ENCODE assay signal across 23 cellular contexts in genomic region chr1:95193591-95193990, GRCh38. TPM values are rescaled to one million over a fixed set of nuclear protein-coding genes. Genes with fewer than 3 reads are reported as not detected.
A peak's percentile ranks its signal among the peaks of the same experiment; 100 is the strongest.
DNase-seq lines count a peak whose midpoint lies in the region; ATAC-seq, FAIRE-seq and TF ChIP-seq lines count a peak whose summit lies in the region.
"Had no signal": no experiment of that assay in that cellular context is flagged by ENCODE, and none has a peak within 500 bp of the region (broad histone marks: within the 10 kb centered on the region; RNA-seq: fewer than 3 reads in every experiment).

No MANE protein-coding gene starts in this region.

- no peak for ATAC-seq in heart right ventricle
- ATAC-seq in right cardiac atrium: no peak
- ATAC-seq in HepG2: no peak
- ATAC-seq in IMR-90 (ENCODE audit: low read depth): no peak
- ATAC-seq: HCT116 had no signal

- FAIRE-seq in HepG2 (lab: Jason Lieb, UNC): no peak
- FAIRE-seq: D721Med, GM12892, GM18507, HTR-8/SVneo had no signal

- no peaks in the 10 kb centered on the region for H3K9me1 ChIP-seq in IMR-90 (ENCODE audit: insufficient read depth, low read length)

- H3K9ac ChIP-seq in liver (ENCODE audit: low read depth in 1 of 2, low read length in 2 of 2): no peak overlapping the region
- no peak overlapping the region for H3K9ac ChIP-seq in HepG2 (ENCODE audit: insufficient read depth, low read depth, low read length)
- no peak overlapping the region for H3K9ac ChIP-seq in IMR-90 (ENCODE audit: low read depth, low read length)

- no peak overlapping the region for H3K14ac ChIP-seq in IMR-90 (replicated peaks; ENCODE audit: low read depth, low read length)

- DNase-seq in heart right ventricle (no peak), right cardiac atrium (no peak), HepG2 (ENCODE audit: low spot score) (no peak), IMR-90 (no peak), transverse colon (no peak)
- no peak for DNase-seq in stimulated activated CD4-positive, alpha-beta T cell treated with anti-CD3 and anti-CD28 coated beads, Interleukin-4, amount 100 ng/mL, for 24 hours
- no peak for DNase-seq in activated naive CD4-positive, alpha-beta T cell (lab: John Stamatoyannopoulos, UW)
- DNase-seq: 8988T; ACHN; BE2C; C1 segment of cervical spinal cord; CD4-positive, CD25-positive, alpha-beta regulatory T cell; CD8-positive, alpha-beta memory T cell; COR-L47; GDM1; GOT3; H7 had no signal

- dilution Hi-C loops in IMR-90 (cut with HindIII; ENCODE audit: low sequenced_read_pairs, unreplicated experiment): no loop called here

- in situ Hi-C loops in HepG2 (cut with HindIII; ENCODE audit: extremely low pct_ligation_motif_present, low pct_unique_long_range_greater_than_20kb): no loop called here
- in situ Hi-C loops in IMR-90 (cut with MboI; ENCODE audit: low sequenced_read_pairs): no loop called here
- in situ Hi-C loops in transverse colon (cut with MboI; ENCODE audit: low pct_ligation_motif_present in 1 of 4, low pct_unique_long_range_greater_than_20kb in 1 of 4, low sequenced_read_pairs in 3 of 4): no loop called here

- TF ChIP-seq POLR2A in HepG2 (IDR thresholded peaks at IDR 0.05; ENCODE audit: insufficient read depth in 1 of 2, low read depth in 2 of 2, low read length in 2 of 2) (no peak), IMR-90 (IDR thresholded peaks at IDR 0.05; ENCODE audit: low read depth, low read length) (no peak), transverse colon (IDR thresholded peaks at IDR 0.05) (no peak)

- TF ChIP-seq RAD21 in liver (IDR thresholded peaks at IDR 0.05) (no peak), HepG2 (CRISPR knock-in tag; IDR thresholded peaks at IDR 0.05) (no peak), IMR-90 (IDR thresholded peaks at IDR 0.05; ENCODE audit: low read length) (no peak)

- no peak overlapping the region for H2BK20ac ChIP-seq in IMR-90 (ENCODE audit: low read depth, low read length)

- TF ChIP-seq EP300 in HepG2 (IDR thresholded peaks at IDR 0.05; ENCODE audit: low read depth in 2 of 2, low read length in 2 of 2) (no peak), HepG2 (CRISPR knock-in tag; IDR thresholded peaks at IDR 0.05; ENCODE audit: borderline replicate concordance) (no peak), transverse colon (IDR thresholded peaks at IDR 0.05; ENCODE audit: low read depth) (no peak)

- no peak overlapping the region for H3K4ac ChIP-seq in IMR-90 (ENCODE audit: low read depth, low read length)

- no peaks in the 10 kb centered on the region for H3K79me2 ChIP-seq in HepG2 (ENCODE audit: insufficient read depth, low read length)

- no peak overlapping the region for H4K5ac ChIP-seq in IMR-90 (ENCODE audit: low read depth, low read length)

- H3K9me3 ChIP-seq in heart right ventricle (peaks cover 0 to 6% (median 0%) of the 10 kb centered on the region in 11 donors), right cardiac atrium (ENCODE audit: control insufficient read depth, low read length) (no peaks in the 10 kb centered on the region), liver (ENCODE audit: control insufficient read depth in 4 of 4, low read length in 3 of 4) (no peaks in the 10 kb centered on the region), HepG2 (ENCODE audit: low read length) (no peaks in the 10 kb centered on the region), IMR-90 (ENCODE audit: control insufficient read depth, insufficient read depth, low read length) (no peaks in the 10 kb centered on the region), transverse colon (no peaks in the 10 kb centered on the region)
- H3K9me3 ChIP-seq: BE2C had no signal

- H2BK5ac ChIP-seq in IMR-90 (ENCODE audit: low read depth, low read length, poor library complexity, severe bottlenecking): no peak overlapping the region

- WGBS in heart right ventricle, 2 donors: 50 to 57% methylated on average over 1 of the region's 1 CpG
- WGBS in right cardiac atrium: 69% methylated on average over 1 of the region's 1 CpG
- 91% methylated on average over 1 of the region's 1 CpG for WGBS in liver
- 100% methylated on average over 1 of the region's 1 CpG for WGBS in HepG2 (ENCODE audit: low lambda C conversion rate)
- no CpG with 5 or more reads among the region's 1 CpG for WGBS in IMR-90 (ENCODE audit: extremely low coverage in 2 of 2, insufficient read length in 1 of 2), 2 experiments
- WGBS in transverse colon (ENCODE audit: low coverage in 1 of 2), 2 donors: 90 to 92% methylated on average over 1 of the region's 1 CpG

- no peaks in the 10 kb centered on the region for H3K79me1 ChIP-seq in IMR-90 (ENCODE audit: low read depth in 1 of 2, low read length in 2 of 2)

- H4K20me1 ChIP-seq in HepG2 (ENCODE audit: insufficient read depth, low read length) (no peaks in the 10 kb centered on the region), IMR-90 (ENCODE audit: insufficient read depth, low read length) (no peaks in the 10 kb centered on the region)

- H3K36me3 ChIP-seq in heart right ventricle (peaks cover 0 to 4% (median 0%) of the 10 kb centered on the region in 9 donors), liver (ENCODE audit: control insufficient read depth in 4 of 4, insufficient read depth in 3 of 4, low read depth in 1 of 4, low read length in 3 of 4) (peaks cover 0 to 13% (median 6%) of the 10 kb centered on the region in 4 donors), HepG2 (replicated peaks in 1 of 2; ENCODE audit: control insufficient read depth in 1 of 2, insufficient read depth in 2 of 2, low read length in 2 of 2) (no peaks in the 10 kb centered on the region), IMR-90 (ENCODE audit: control insufficient read depth, insufficient read depth, low read length) (no peaks in the 10 kb centered on the region), transverse colon (no peaks in the 10 kb centered on the region)
- H3K36me3 ChIP-seq: BE2C had no signal

- no peak overlapping the region for H3K18ac ChIP-seq in IMR-90 (ENCODE audit: low read depth, low read length)

- intact Hi-C loops in heart right ventricle (cut with DNase I): no loop called here
- intact Hi-C loops in right cardiac atrium (cut with DNase I): no loop called here
- intact Hi-C loops in HepG2 (cut with micrococcal nuclease; ENCODE audit: unreplicated experiment): no loop called here
- intact Hi-C loops in IMR-90 (cut with micrococcal nuclease): no loop called here
- intact Hi-C loops in transverse colon (cut with DNase I; ENCODE audit: low total_unique reads): no loop called here

- H3K23ac ChIP-seq in IMR-90 (ENCODE audit: low read depth, low read length): no peak overlapping the region

- H3K4me3 ChIP-seq in heart right ventricle (no peak overlapping the region), right cardiac atrium (ENCODE audit: low read length) (no peak overlapping the region), liver (ENCODE audit: low read depth in 1 of 3, low read length in 3 of 3) (no peak overlapping the region), HepG2 (replicated peaks in 1 of 3; ENCODE audit: insufficient read depth in 1 of 3, low read depth in 2 of 3, low read length in 3 of 3) (no peak overlapping the region), IMR-90 (ENCODE audit: insufficient read depth, low read depth, low read length) (no peak overlapping the region), transverse colon (no peak overlapping the region)

- H3K4me2 ChIP-seq in HepG2 (ENCODE audit: low read depth, low read length): no peak overlapping the region
- H3K4me2 ChIP-seq in IMR-90 (ENCODE audit: low read depth, low read length): no peak overlapping the region

- H3K4me1 ChIP-seq in heart right ventricle: peaks cover 0 to 49% (median 25%) of the 10 kb centered on the region in 9 donors
- H3K4me1 ChIP-seq in right cardiac atrium (ENCODE audit: control insufficient read depth, insufficient read depth, low read length): peaks cover 1% of the 10 kb centered on the region
- H3K4me1 ChIP-seq in liver (ENCODE audit: control insufficient read depth in 4 of 4, insufficient read depth in 4 of 4, low read length in 3 of 4): peaks cover 0 to 4% (median 0%) of the 10 kb centered on the region in 4 donors
- no peaks in the 10 kb centered on the region for H3K4me1 ChIP-seq in HepG2 (ENCODE audit: insufficient read depth, low read length)
- no peaks in the 10 kb centered on the region; the same call in 1 of the 2 replicates for H3K4me1 ChIP-seq in IMR-90 (ENCODE audit: control insufficient read depth, insufficient read depth, low read length)
- H3K4me1 ChIP-seq in transverse colon: peaks cover 0 to 5% (median 0%) of the 10 kb centered on the region in 4 donors
- H3K4me1 ChIP-seq: BE2C had no signal

- BruUV-seq in HepG2 (replicated peaks; lab: Mats Ljungman, UMichigan) (no TSS peak), IMR-90 (replicated peaks; lab: Mats Ljungman, UMichigan) (TSS peak; percentile 48)

- H2AFZ ChIP-seq in HepG2 (ENCODE audit: low read length) (no peak overlapping the region), IMR-90 (replicated peaks; ENCODE audit: low read length, poor library complexity) (no peak overlapping the region)

- no peak for TF ChIP-seq CTCF in heart right ventricle (IDR thresholded peaks at IDR 0.05)
- no peak for TF ChIP-seq CTCF in liver (IDR thresholded peaks at IDR 0.05; ENCODE audit: low read depth, low read length, missing input control)
- no peak for TF ChIP-seq CTCF in HepG2 (CRISPR knock-in tag; IDR thresholded peaks at IDR 0.05)
- no peak for TF ChIP-seq CTCF in IMR-90 (conservative IDR thresholded peaks at IDR 0.05; ENCODE audit: low read depth, low read length)
- no peak for TF ChIP-seq CTCF in transverse colon (IDR thresholded peaks at IDR 0.05)

- CTCF ChIA-PET in HepG2 (lab: Yijun Ruan, JAX; ENCODE audit: low intra/inter-chr PET ratio, low total read pairs) (no interaction called here), IMR-90 (lab: Yijun Ruan, JAX) (interaction anchor here (0.9 kb wide), 1 partner anchor 107 kb away, joined by 3 read pairs; no protein-coding TSS in a partner anchor)

- H3K56ac ChIP-seq in IMR-90 (ENCODE audit: extremely low read depth, insufficient read depth, low read length): no peak overlapping the region

- H3K27me3 ChIP-seq in heart right ventricle (no peaks in the 10 kb centered on the region), right cardiac atrium (ENCODE audit: control insufficient read depth, insufficient read depth) (no peaks in the 10 kb centered on the region), liver (ENCODE audit: control insufficient read depth in 4 of 4, insufficient read depth in 4 of 4, low read length in 3 of 4) (no peaks in the 10 kb centered on the region), HepG2 (ENCODE audit: control insufficient read depth in 1 of 2, insufficient read depth in 2 of 2, low read length in 2 of 2) (no peaks in the 10 kb centered on the region), IMR-90 (ENCODE audit: control insufficient read depth, insufficient read depth, low read length) (no peaks in the 10 kb centered on the region), transverse colon (no peaks in the 10 kb centered on the region)
- H3K27me3 ChIP-seq: BE2C had no signal

- no peak overlapping the region for H2AK5ac ChIP-seq in IMR-90 (ENCODE audit: low read depth, low read length)

- H3K27ac ChIP-seq in heart right ventricle (peak overlapping the region in 6 of 10 donors; percentile 14 to 71 (median 57)), right cardiac atrium (ENCODE audit: low read length) (no peak overlapping the region), liver (ENCODE audit: low read depth in 1 of 2, low read length in 2 of 2) (no peak overlapping the region), HepG2 (ENCODE audit: extremely low read length, insufficient read depth, low read length) (no peak overlapping the region), IMR-90 (ENCODE audit: insufficient read depth, low read length) (no peak overlapping the region), transverse colon (no peak overlapping the region)

- H4K91ac ChIP-seq in IMR-90 (ENCODE audit: insufficient read depth, low read depth, low read length): no peak overlapping the region

- no peak overlapping the region for H2BK15ac ChIP-seq in IMR-90 (ENCODE audit: low read depth, low read length)

- H2BK120ac ChIP-seq in IMR-90 (ENCODE audit: low read depth, low read length): no peak overlapping the region

- no peak overlapping the region for H4K8ac ChIP-seq in IMR-90 (ENCODE audit: low read depth in 2 of 2, low read length in 2 of 2)

- POLR2A ChIA-PET in HepG2 (lab: Yijun Ruan, JAX): no interaction called here
- POLR2A ChIA-PET in IMR-90 (lab: Charles Lee; ENCODE audit: unreplicated experiment): no interaction called here

- H2AK9ac ChIP-seq in IMR-90 (replicated peaks; ENCODE audit: low read depth, low read length, poor library complexity): no peak overlapping the region

RNA-seq across cellular contexts. Expression of gene RWDD3, which starts 40.4 kb away (rescaled TPM):
- total RNA-seq in heart right ventricle (10 to 100 TPM; 14.8 to 23.2 (median 18.3) TPM), right cardiac atrium (10 to 100 TPM; 13.6 to 19.3 (median 15.9) TPM), liver (1 to 10 TPM; 7.0 to 7.1 TPM), HepG2 (2016; rRNA removed; fragmentation: Illumina TruSeq; extraction: Trizol) (21.2 and 22.7 TPM in 2 replicates), IMR-90 (2012; rRNA removed) (10.4 and 10.6 TPM in 2 replicates), transverse colon (10 to 100 TPM in 3 of 4 donors, 1 to 10 TPM in 1; 2.4 to 22.8 (median 15.1) TPM)
- polyA plus RNA-seq in heart right ventricle (10 to 100 TPM; 11.2 to 97.8 TPM), right cardiac atrium (31.1 TPM), liver (10 to 100 TPM in 1 of 2 donors, 1 to 10 TPM in 1; 5.8 to 11.1 TPM), HepG2 (2011; rRNA removed) (16.2 and 18.3 TPM in 2 replicates), IMR-90 (2012; rRNA removed) (9.9 and 13.6 TPM in 2 replicates)
- total RNA-seq in HepG2 (2016; cell fraction: cytosol; rRNA removed; fragmentation: Illumina TruSeq; extraction: Trizol; ENCODE audit: low read depth): 4.8 and 7.5 TPM in 2 replicates
- 20.5 and 25.9 TPM in 2 replicates for total RNA-seq in HepG2 (2016; cell fraction: insoluble cytoplasmic fraction; rRNA removed; fragmentation: Illumina TruSeq; extraction: Trizol)
- total RNA-seq in HepG2 (2016; cell fraction: membrane; rRNA removed; fragmentation: Illumina TruSeq; extraction: Trizol): 15.8 and 16.6 TPM in 2 replicates
- total RNA-seq in HepG2 (2016; cell fraction: nucleus; rRNA removed; fragmentation: Illumina TruSeq; extraction: Trizol): 26.9 and 28.8 TPM in 2 replicates
- polyA plus RNA-seq in HepG2 (2011; cell fraction: cytosol; rRNA removed): 8.0 and 10.2 TPM in 2 replicates
- polyA plus RNA-seq in HepG2 (2011; cell fraction: nucleus; rRNA removed): 17.2 and 19.7 TPM in 2 replicates
- polyA plus RNA-seq in HepG2 (2012): 15.3 and 20.4 TPM in 2 replicates
- polyA plus RNA-seq in HepG2 (2016; cell fraction: cytosol; fragmentation: Illumina TruSeq; extraction: Trizol; ENCODE audit: low read depth): 7.6 and 10.7 TPM in 2 replicates
- polyA plus RNA-seq in HepG2 (2016; cell fraction: insoluble cytoplasmic fraction; fragmentation: Illumina TruSeq; extraction: Trizol; ENCODE audit: low read depth): 23.8 and 27.0 TPM in 2 replicates
- polyA plus RNA-seq in HepG2 (2016; cell fraction: membrane; fragmentation: Illumina TruSeq; extraction: Trizol; ENCODE audit: low read depth): 13.8 and 14.0 TPM in 2 replicates
- polyA plus RNA-seq in HepG2 (2016; cell fraction: nucleus; fragmentation: Illumina TruSeq; extraction: Trizol; ENCODE audit: insufficient read depth, low read depth): 43.8 and 46.3 TPM in 2 replicates
- polyA minus RNA-seq in HepG2 (2011; rRNA and poly(A)+ RNA removed; ENCODE audit: low replicate concordance): 2.3 and 4.1 TPM in 2 replicates
- polyA minus RNA-seq in HepG2 (2011; cell fraction: cytosol; rRNA and poly(A)+ RNA removed): 3.7 and 4.5 TPM in 2 replicates
- polyA minus RNA-seq in HepG2 (2011; cell fraction: nucleus; rRNA and poly(A)+ RNA removed): 17.4 and 24.0 TPM in 2 replicates
- polyA plus RNA-seq in IMR-90 (2012; cell fraction: cytosol; rRNA removed): 5.0 and 5.8 TPM in 2 replicates
- polyA plus RNA-seq in IMR-90 (2012; cell fraction: nucleus; rRNA removed; ENCODE audit: low replicate concordance): 4.9 and 22.0 TPM in 2 replicates

Comparison
In these comparisons a context has a peak if more than half of its experiments do, and no peak if none do; other contexts are left out.
1. H3K27ac ChIP-seq: peak in heart right ventricle (6 of 10); none in right cardiac atrium (single experiment), liver (0 of 2), HepG2 (single experiment), IMR-90 (single experiment) and transverse colon (0 of 4).